24 cellular contexts compared by ENCODE assay signal in the genomic region with DNA sequence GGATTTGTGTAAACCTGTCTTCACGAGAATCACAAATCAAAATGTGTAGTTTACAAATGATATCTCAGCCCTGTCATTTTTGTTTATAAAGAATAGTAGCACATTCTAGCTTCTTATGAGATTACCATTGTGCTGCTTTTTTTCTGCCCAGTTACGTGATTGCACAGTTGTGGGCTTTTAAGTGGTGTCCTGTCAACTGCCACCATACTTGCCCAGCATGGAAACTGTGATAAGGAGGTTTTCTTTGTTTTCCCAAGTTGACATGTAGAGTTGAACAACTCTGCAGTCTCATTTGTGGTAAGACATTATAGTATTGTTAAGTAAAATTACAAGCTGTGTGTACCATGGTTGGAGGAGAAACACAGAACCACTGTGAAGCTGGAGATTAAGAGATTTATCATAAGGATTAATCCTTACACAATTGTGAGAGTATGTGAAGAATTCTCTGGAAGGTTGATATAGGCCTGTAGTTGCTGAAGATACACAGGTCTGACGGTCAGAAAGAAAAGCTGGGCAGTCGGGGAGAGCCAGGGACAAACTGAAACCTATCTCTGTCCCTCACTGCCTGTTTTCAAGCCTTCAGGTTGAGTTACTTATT. TPM values are rescaled to one million over a fixed set of nuclear protein-coding genes. Genes with fewer than 3 reads are reported as not detected.
DNase-seq lines count a peak whose midpoint lies in the region; ATAC-seq and TF ChIP-seq lines count a peak whose summit lies in the region.
"Had no signal": no experiment of that assay in that cellular context is flagged by ENCODE, and none has a peak within 500 bp of the region (broad histone marks: within the 10 kb centered on the region; RNA-seq: fewer than 3 reads in every experiment).

No MANE protein-coding gene starts in this region.

- peaks cover 44% of the 10 kb centered on the region for H3K4me1 ChIP-seq in DND-41 (ENCODE audit: insufficient read depth, low read length)
- H3K4me1 ChIP-seq in naive thymus-derived CD4-positive, alpha-beta T cell (ENCODE audit: control insufficient read depth in 2 of 2, insufficient read depth in 2 of 2, low read length in 2 of 2): peaks cover 51 to 64% of the 10 kb centered on the region in 2 donors
- H3K4me1 ChIP-seq: SJCRH30 had no signal

- H3K9me3 Mint-ChIP-seq in activated T-cell treated with anti-CD3 and anti-CD28 coated beads, Interleukin-2, amount 50 U/mL, for 24 hours: no peaks in the 10 kb centered on the region
- no peaks in the 10 kb centered on the region for H3K9me3 Mint-ChIP-seq in activated CD8-positive, alpha-beta T cell treated with anti-CD3 and anti-CD28 coated beads, Interleukin-2, amount 10 ng/mL, durations not matched to agents 7 days and 5 days (ENCODE audit: insufficient read depth)
- H3K9me3 Mint-ChIP-seq in naive thymus-derived CD4-positive, alpha-beta T cell: peaks cover 0 to 5% (median 0%) of the 10 kb centered on the region in 11 donors
- H3K9me3 Mint-ChIP-seq: activated B cell treated with CpG ODN at 0.5 μM for 24 hours; effector memory CD8-positive, alpha-beta T cell; memory B cell had no signal

- peak overlapping the region; percentile 54 for H3K27ac ChIP-seq in DND-41 (ENCODE audit: low read length)
- H3K27ac ChIP-seq in naive thymus-derived CD4-positive, alpha-beta T cell (ENCODE audit: low read depth, low read length): peak overlapping the region; percentile 49
- H3K27ac ChIP-seq: C4-2B, esophagus squamous epithelium, SJCRH30, thoracic aorta had no signal

- H3K9me3 ChIP-seq in DND-41 (ENCODE audit: insufficient read depth, low read length, severe bottlenecking): no peaks in the 10 kb centered on the region
- peaks cover 0 to 4% (median 0%) of the 10 kb centered on the region in 3 experiments for H3K9me3 ChIP-seq in naive thymus-derived CD4-positive, alpha-beta T cell (ENCODE audit: control insufficient read depth in 2 of 3, low read length in 3 of 3)
- H3K9me3 ChIP-seq: esophagus squamous epithelium, SJCRH30, thoracic aorta had no signal

- peak overlapping the region; percentile 16 for H3K27ac Mint-ChIP-seq in activated T-cell treated with anti-CD3 and anti-CD28 coated beads, Interleukin-2, amount 50 U/mL, for 24 hours
- H3K27ac Mint-ChIP-seq in activated CD8-positive, alpha-beta T cell treated with anti-CD3 and anti-CD28 coated beads, Interleukin-2, amount 10 ng/mL, durations not matched to agents 7 days and 5 days: peak overlapping the region; percentile 16
- peak overlapping the region in 6 of 9 donors; percentile 23 to 73 (median 58) for H3K27ac Mint-ChIP-seq in naive thymus-derived CD4-positive, alpha-beta T cell
- H3K27ac Mint-ChIP-seq: activated B cell treated with CpG ODN at 0.5 μM for 24 hours; effector memory CD8-positive, alpha-beta T cell; memory B cell had no signal

- no peak overlapping the region for H3K4me2 ChIP-seq in DND-41 (ENCODE audit: insufficient read depth, low read length)

- POLR2A ChIA-PET in activated CD8-positive, alpha-beta T cell treated with anti-CD3 and anti-CD28 coated beads, Interleukin-2, amount 10 ng/mL, durations not matched to agents 7 days and 5 days (lab: Charles Lee): interaction anchor here (1.3 kb wide), 1 partner anchor 12 kb away, joined by 6 read pairs; the partner anchor contains the start of gene CHURC1
- POLR2A ChIA-PET in naive thymus-derived CD4-positive, alpha-beta T cell (lab: Charles Lee): interaction anchor here (0.9 to 6.5 kb wide), 5 partner anchors 9 to 27 kb away, joined by 3 to 86 read pairs (median 5); partner anchors contain the start of gene CHURC1

- H2AFZ ChIP-seq in DND-41 (ENCODE audit: low read depth, low read length): no peak overlapping the region

- no peak for TF ChIP-seq CTCF in DND-41 (IDR thresholded peaks at IDR 0.05; ENCODE audit: borderline replicate concordance, extremely low read depth, low read length, poor library complexity, severe bottlenecking)

- H3K36me3 ChIP-seq in DND-41 (ENCODE audit: insufficient read depth, low read length): peaks cover 63% of the 10 kb centered on the region
- peaks cover 0 to 16% (median 14%) of the 10 kb centered on the region in 3 experiments for H3K36me3 ChIP-seq in naive thymus-derived CD4-positive, alpha-beta T cell (ENCODE audit: control insufficient read depth in 2 of 3, insufficient read depth in 3 of 3, low read length in 3 of 3)

- no peak overlapping the region for H3K4me3 ChIP-seq in DND-41 (ENCODE audit: low read depth in 1 of 2, low read length in 2 of 2)
- H3K4me3 ChIP-seq in naive thymus-derived CD4-positive, alpha-beta T cell (ENCODE audit: low read length): no peak overlapping the region
- H3K4me3 ChIP-seq: esophagus squamous epithelium, SJCRH30, thoracic aorta had no signal

- no peak for ATAC-seq in DND-41 (ENCODE audit: insufficient read depth, low read depth)
- no peak for ATAC-seq in activated CD8-positive, alpha-beta T cell treated with anti-CD3 and anti-CD28 coated beads, Interleukin-2, amount 10 ng/mL, durations not matched to agents 7 days and 5 days
- no peak for ATAC-seq in naive thymus-derived CD4-positive, alpha-beta T cell
- ATAC-seq: effector memory CD8-positive, alpha-beta T cell had no signal

- H4K20me1 ChIP-seq in DND-41 (ENCODE audit: insufficient read depth, low read length): no peaks in the 10 kb centered on the region; the same call in 1 of the 2 replicates

- CTCF ChIA-PET in activated CD8-positive, alpha-beta T cell treated with anti-CD3 and anti-CD28 coated beads, Interleukin-2, amount 10 ng/mL, durations not matched to agents 7 days and 5 days (lab: Charles Lee): interaction anchor here (0.8 to 2.1 kb wide), 9 partner anchors 8 to 60 kb away, joined by 3 to 15 read pairs (median 3); partner anchors contain the start of genes CHURC1 and FNTB
- CTCF ChIA-PET in naive thymus-derived CD4-positive, alpha-beta T cell (lab: Charles Lee): no interaction called here

- no peak overlapping the region for H3K4me3 Mint-ChIP-seq in activated T-cell treated with anti-CD3 and anti-CD28 coated beads, Interleukin-2, amount 50 U/mL, for 24 hours
- H3K4me3 Mint-ChIP-seq in activated CD8-positive, alpha-beta T cell treated with anti-CD3 and anti-CD28 coated beads, Interleukin-2, amount 10 ng/mL, durations not matched to agents 7 days and 5 days: no peak overlapping the region
- peak overlapping the region in 8 of 10 donors; percentile 1 to 56 (median 5) for H3K4me3 Mint-ChIP-seq in naive thymus-derived CD4-positive, alpha-beta T cell
- H3K4me3 Mint-ChIP-seq: activated B cell treated with CpG ODN at 0.5 μM for 24 hours; effector memory CD8-positive, alpha-beta T cell; memory B cell had no signal

- peaks cover 39% of the 10 kb centered on the region for H3K4me1 Mint-ChIP-seq in activated T-cell treated with anti-CD3 and anti-CD28 coated beads, Interleukin-2, amount 50 U/mL, for 24 hours (ENCODE audit: low read depth)
- H3K4me1 Mint-ChIP-seq in activated CD8-positive, alpha-beta T cell treated with anti-CD3 and anti-CD28 coated beads, Interleukin-2, amount 10 ng/mL, durations not matched to agents 7 days and 5 days (ENCODE audit: low read depth): peaks cover 20% of the 10 kb centered on the region
- H3K4me1 Mint-ChIP-seq in naive thymus-derived CD4-positive, alpha-beta T cell: peaks cover 24 to 48% (median 31%) of the 10 kb centered on the region in 7 donors

- H3K27me3 Mint-ChIP-seq in activated T-cell treated with anti-CD3 and anti-CD28 coated beads, Interleukin-2, amount 50 U/mL, for 24 hours: no peaks in the 10 kb centered on the region
- no peaks in the 10 kb centered on the region for H3K27me3 Mint-ChIP-seq in activated CD8-positive, alpha-beta T cell treated with anti-CD3 and anti-CD28 coated beads, Interleukin-2, amount 10 ng/mL, durations not matched to agents 7 days and 5 days (ENCODE audit: low read depth)
- no peaks in the 10 kb centered on the region for H3K27me3 Mint-ChIP-seq in naive thymus-derived CD4-positive, alpha-beta T cell
- H3K27me3 Mint-ChIP-seq: activated B cell treated with CpG ODN at 0.5 μM for 24 hours; effector memory CD8-positive, alpha-beta T cell; memory B cell had no signal

- H3K9ac ChIP-seq in DND-41 (ENCODE audit: low read depth, low read length): no peak overlapping the region

- no peak for DNase-seq in activated T-cell treated with anti-CD3 and anti-CD28 coated beads, Interleukin-2, amount 50 U/mL, for 24 hours
- no peak for DNase-seq in activated T-cell treated with anti-CD3 and anti-CD28 coated beads, Interleukin-2, amount 50 U/mL, for 1 hour
- no peak for DNase-seq in DND-41
- DNase-seq in activated CD8-positive, alpha-beta T cell treated with anti-CD3 and anti-CD28 coated beads, Interleukin-2, amount 10 ng/mL, durations not matched to agents 7 days and 5 days: no peak
- no peak for DNase-seq in naive thymus-derived CD4-positive, alpha-beta T cell
- no peak for DNase-seq in RPMI8226
- no peak for DNase-seq in HUDEP-2 (lab: John Stamatoyannopoulos, UW; ENCODE audit: unreplicated experiment in 76 of 76)
- DNase-seq in SKM-1 treated with dmso at 0.1 percent for 144 hours (lab: John Stamatoyannopoulos, UW; ENCODE audit: unreplicated experiment): no peak
- DNase-seq: activated B cell treated with CpG ODN at 0.5 μM for 24 hours; activated gamma-delta T cell treated with Interleukin-2 at 50 U/mL for 16 hours; DMS53; effector memory CD8-positive, alpha-beta T cell; esophagus squamous epithelium; Karpas-422; NCI-H1105; NCI-H2081 treated with DMSO at 0.1 percent for 48 hours; NCI-H446; SJCRH30 had no signal

- peaks cover 61% of the 10 kb centered on the region for H3K79me2 ChIP-seq in DND-41 (ENCODE audit: insufficient read depth, low read length)

- no peaks in the 10 kb centered on the region for H3K27me3 ChIP-seq in DND-41 (ENCODE audit: insufficient read depth, low read length, poor library complexity)
- H3K27me3 ChIP-seq in naive thymus-derived CD4-positive, alpha-beta T cell (ENCODE audit: control insufficient read depth in 2 of 2, insufficient read depth in 2 of 2, low read length in 2 of 2): no peaks in the 10 kb centered on the region
- H3K27me3 ChIP-seq: esophagus squamous epithelium, SJCRH30 had no signal

- intact Hi-C loops in naive thymus-derived CD4-positive, alpha-beta T cell (cut with micrococcal nuclease): loop anchor here (5.0 to 10.0 kb wide), 3 partner anchors 46 to 1062 kb away; partner anchors contain the start of genes MAX (in 2 of the 2) and RAB15 (in 1 of the 2)

- H3K36me3 Mint-ChIP-seq in activated T-cell treated with anti-CD3 and anti-CD28 coated beads, Interleukin-2, amount 50 U/mL, for 24 hours (ENCODE audit: low read depth): peaks cover 9% of the 10 kb centered on the region
- peaks cover 37% of the 10 kb centered on the region for H3K36me3 Mint-ChIP-seq in activated CD8-positive, alpha-beta T cell treated with anti-CD3 and anti-CD28 coated beads, Interleukin-2, amount 10 ng/mL, durations not matched to agents 7 days and 5 days (ENCODE audit: low read depth)
- H3K36me3 Mint-ChIP-seq in naive thymus-derived CD4-positive, alpha-beta T cell: peaks cover 5 to 50% (median 31%) of the 10 kb centered on the region in 5 donors

RNA-seq across cellular contexts. Expression of gene CHURC1, which starts 12.2 kb away (rescaled TPM):
- 10 to 100 TPM; 62.4 to 72.2 TPM for total RNA-seq in activated CD8-positive, alpha-beta T cell treated with anti-CD3 and anti-CD28 coated beads, Interleukin-2, amount 10 ng/mL, durations not matched to agents 7 days and 5 days
- 100 to 1,000 TPM in 2 of 5 experiments, 10 to 100 TPM in 3; 71.9 to 117 (median 80.7) TPM for total RNA-seq in naive thymus-derived CD4-positive, alpha-beta T cell
- 100 to 1,000 TPM; 177 to 204 TPM for polyA plus RNA-seq in naive thymus-derived CD4-positive, alpha-beta T cell

RNA-seq across cellular contexts. Expression of gene GPX2, which starts 16.0 kb away (rescaled TPM):
- not detected for total RNA-seq in activated CD8-positive, alpha-beta T cell treated with anti-CD3 and anti-CD28 coated beads, Interleukin-2, amount 10 ng/mL, durations not matched to agents 7 days and 5 days
- total RNA-seq in naive thymus-derived CD4-positive, alpha-beta T cell: not detected
- polyA plus RNA-seq in naive thymus-derived CD4-positive, alpha-beta T cell: not detected
- total RNA-seq: activated B cell treated with CpG ODN at 0.5 μM for 24 hours, astrocyte, kidney epithelial cell, myocyte, SJCRH30 had no signal

RNA-seq across cellular contexts. Expression of gene RAB15, which starts 45.6 kb away (rescaled TPM):
- 1 to 10 TPM; 2.8 to 3.6 TPM for total RNA-seq in activated CD8-positive, alpha-beta T cell treated with anti-CD3 and anti-CD28 coated beads, Interleukin-2, amount 10 ng/mL, durations not matched to agents 7 days and 5 days
- 1 to 10 TPM; 4.9 to 7.1 (median 5.9) TPM for total RNA-seq in naive thymus-derived CD4-positive, alpha-beta T cell
- 10 to 100 TPM in 1 of 2 donors, 1 to 10 TPM in 1; 4.7 to 11.1 TPM for polyA plus RNA-seq in naive thymus-derived CD4-positive, alpha-beta T cell

RNA-seq across cellular contexts. Expression of gene SPTB, which starts 46.8 kb away (rescaled TPM):
- not detected for total RNA-seq in activated CD8-positive, alpha-beta T cell treated with anti-CD3 and anti-CD28 coated beads, Interleukin-2, amount 10 ng/mL, durations not matched to agents 7 days and 5 days
- total RNA-seq in naive thymus-derived CD4-positive, alpha-beta T cell: under 1 TPM in 3 of 5 experiments, not detected in 2; 0.05 to 0.12 (median 0.05) TPM
- polyA plus RNA-seq in naive thymus-derived CD4-positive, alpha-beta T cell: not detected

Comparison
In these comparisons a context has a peak if more than half of its experiments do, and no peak if none do; other contexts are left out.
1. H3K4me3 Mint-ChIP-seq: peak in naive thymus-derived CD4-positive, alpha-beta T cell (8 of 10); none in activated T-cell treated with anti-CD3 and anti-CD28 coated beads, Interleukin-2, amount 50 U/mL, for 24 hours (single experiment) and activated CD8-positive, alpha-beta T cell treated with anti-CD3 and anti-CD28 coated beads, Interleukin-2, amount 10 ng/mL, durations not matched to agents 7 days and 5 days (single experiment).
2. Peak in every context shown above with its lines, with median percentiles within 50 percentile points of each other: H3K27ac Mint-ChIP-seq.